ENCODE assay signal across 8 cellular contexts in genomic region chr9:127424669-127424986, GRCh38. TPM values are rescaled to one million over a fixed set of nuclear protein-coding genes. Genes with fewer than 3 reads are reported as not detected.
DNase-seq lines count a peak whose midpoint lies in the region; ATAC-seq and TF ChIP-seq lines count a peak whose summit lies in the region.

No MANE protein-coding gene starts in this region.

- ATAC-seq in HG03060 (IDR thresholded peaks at IDR 0.05; ENCODE audit: low read depth, unreplicated experiment) (peak; percentile 6), HG03565 (IDR thresholded peaks at IDR 0.05; ENCODE audit: unreplicated experiment) (no peak)

- H3K4me3 Mint-ChIP-seq in osteocyte (ENCODE audit: unreplicated experiment): peak overlapping the region; percentile 96

- DNase-seq in GM06990 (ENCODE audit: extremely low read depth, insufficient read length) (no peak), T-helper 2 cell (peak in 3 of 5 experiments; percentile 12 to 59 (median 18)), epithelial cell of proximal tubule (ENCODE audit: low read depth) (no peak), osteocyte (ENCODE audit: extremely low spot score, unreplicated experiment) (no peak), KBM-7 (no peak), germinal center (ENCODE audit: low spot score) (no peak)

- no peaks in the 10 kb centered on the region for H3K27me3 ChIP-seq in GM06990 (replicated peaks; ENCODE audit: control insufficient read depth, insufficient read depth, low read length)

- TF ChIP-seq CTCF in GM06990 (IDR thresholded peaks at IDR 0.05; ENCODE audit: insufficient read depth, low read length, poor library complexity, severe bottlenecking) (no peak), epithelial cell of proximal tubule (conservative IDR thresholded peaks at IDR 0.05; ENCODE audit: low read depth, low read length) (peak; percentile 6), osteocyte (IDR thresholded peaks at IDR 0.05) (peak; percentile 13)

- H3K9me3 Mint-ChIP-seq in osteocyte (ENCODE audit: unreplicated experiment): no peaks in the 10 kb centered on the region

- peaks cover 36% of the 10 kb centered on the region for H3K4me1 Mint-ChIP-seq in osteocyte (ENCODE audit: unreplicated experiment)

- H3K4me3 ChIP-seq in GM06990 (replicated peaks; ENCODE audit: low read depth, low read length) (peak overlapping the region; percentile 99), epithelial cell of proximal tubule (ENCODE audit: low read depth, low read length) (peak overlapping the region; percentile 84)

- peaks cover 3% of the 10 kb centered on the region for H3K36me3 Mint-ChIP-seq in osteocyte (ENCODE audit: unreplicated experiment)

- in situ Hi-C loops in KBM-7 (cut with MboI; ENCODE audit: low pct_unique_long_range_greater_than_20kb, low sequenced_read_pairs): no loop called here

- H3K27ac Mint-ChIP-seq in osteocyte (ENCODE audit: unreplicated experiment): peak overlapping the region; percentile 99

- H3K36me3 ChIP-seq in GM06990 (ENCODE audit: control insufficient read depth, insufficient read depth, low read length): peaks cover 3% of the 10 kb centered on the region

- H3K27me3 Mint-ChIP-seq in osteocyte (ENCODE audit: unreplicated experiment): no peaks in the 10 kb centered on the region

RNA-seq across cellular contexts. Expression of gene ZNF79, which starts 0.4 kb away (rescaled TPM):
- 4.7 and 7.4 TPM in 2 replicates for total RNA-seq in epithelial cell of proximal tubule
- 9.0 and 11.5 TPM in 2 replicates for total RNA-seq in osteocyte

RNA-seq across cellular contexts. Expression of gene RPL12, which starts 26.6 kb away (rescaled TPM):
- 3,182 and 3,187 TPM in 2 replicates for total RNA-seq in epithelial cell of proximal tubule
- 1,078 and 1,108 TPM in 2 replicates for total RNA-seq in osteocyte

RNA-seq across cellular contexts. Expression of gene LRSAM1, which starts 26.7 kb away (rescaled TPM):
- total RNA-seq in epithelial cell of proximal tubule (14.5 and 17.1 TPM in 2 replicates), osteocyte (23.5 and 26.0 TPM in 2 replicates)

RNA-seq across cellular contexts. Expression of gene SLC2A8, which starts 27.7 kb away (rescaled TPM):
- total RNA-seq in epithelial cell of proximal tubule (14.8 and 18.2 TPM in 2 replicates), osteocyte (18.2 and 18.7 TPM in 2 replicates)

Comparison
In these comparisons a context has a peak if more than half of its experiments do, and no peak if none do; other contexts are left out.
1. DNase-seq: peak in T-helper 2 cell (3 of 5); none in GM06990 (single experiment), epithelial cell of proximal tubule (single experiment), osteocyte (single experiment), KBM-7 (single experiment) and germinal center (single experiment).